Comparison of ENCODE assay signal across 20 cellular contexts in genomic region chr3:171416666-171417065, GRCh38. TPM values are rescaled to one million over a fixed set of nuclear protein-coding genes. Genes with fewer than 3 reads are reported as not detected.
DNase-seq lines count a peak whose midpoint lies in the region; ATAC-seq, FAIRE-seq and TF ChIP-seq lines count a peak whose summit lies in the region.
"Had no signal": no experiment of that assay in that cellular context is flagged by ENCODE, and none has a peak within 500 bp of the region (broad histone marks: within the 10 kb centered on the region; RNA-seq: fewer than 3 reads in every experiment).

No MANE protein-coding gene starts in this region.

- H3F3A ChIP-seq in smooth muscle cell (ENCODE audit: low read depth), result no peaks in the 10 kb centered on the region

- H3K36me3 ChIP-seq in left ventricle myocardium inferior (no peaks in the 10 kb centered on the region), heart left ventricle (no peaks in the 10 kb centered on the region), K562 (ENCODE audit: control insufficient read depth, insufficient read depth, low read length) (no peaks in the 10 kb centered on the region), smooth muscle cell (ENCODE audit: low read depth) (no peaks in the 10 kb centered on the region)
- H3K36me3 ChIP-seq: BLaER1 treated with 17β-estradiol and CSF1 and Interleukin-3, amounts not matched to agents 10 nM and 100 nM had no signal

- H3K9me3 Mint-ChIP-seq in T-cell, result no peaks in the 10 kb centered on the region
- H3K9me3 Mint-ChIP-seq: CD8-positive, alpha-beta T cell; GM23338 had no signal

- ATAC-seq in heart left ventricle, result no peak
- ATAC-seq in SK-N-SH treated with all-trans-retinoic acid at 6 μM for 48 hours, result peak; percentile 23; the same call in 2 of the 3 replicates
- no peak for ATAC-seq in K562
- ATAC-seq in T-cell (replicated peaks in 1 of 4), result no peak
- ATAC-seq in GM19351 (IDR thresholded peaks at IDR 0.05; ENCODE audit: unreplicated experiment), result no peak
- ATAC-seq: CD8-positive, alpha-beta T cell; GM23338 had no signal

- H3K4me1 Mint-ChIP-seq in T-cell, result peaks cover 78 to 94% (median 78%) of the 10 kb centered on the region in 3 donors
- H3K4me1 Mint-ChIP-seq: B cell had no signal

- no peak for TF ChIP-seq CTCF in left ventricle myocardium inferior (IDR thresholded peaks at IDR 0.05; ENCODE audit: borderline replicate concordance)
- TF ChIP-seq CTCF in heart left ventricle (IDR thresholded peaks at IDR 0.05), result no peak
- TF ChIP-seq CTCF in K562 (IDR thresholded peaks at IDR 0.05 in 2 of 3, conservative IDR thresholded peaks at IDR 0.05 in 1 of 3; ENCODE audit: insufficient read depth in 2 of 3, low read depth in 1 of 3, low read length in 3 of 3), result no peak
- no peak for TF ChIP-seq CTCF in smooth muscle cell (IDR thresholded peaks at IDR 0.05; ENCODE audit: borderline replicate concordance, insufficient read depth, poor library complexity, severe bottlenecking)

- 79 to 86% (median 82%) methylated on average over 2 of the region's 2 CpGs for WGBS in heart left ventricle, 4 donors
- WGBS in K562 (ENCODE audit: insufficient coverage, low coverage, missing lambda C conversion rate), result 53% methylated on average over 2 of the region's 2 CpGs
- WGBS in smooth muscle cell (ENCODE audit: low lambda C conversion rate), result 85% methylated on average over 2 of the region's 2 CpGs

- TF ChIP-seq EP300 in K562 (IDR thresholded peaks at IDR 0.05; ENCODE audit: low read length), result no peak

- DNase-seq in left ventricle myocardium inferior (no peak), heart left ventricle (no peak), K562 (ENCODE audit: extremely low read depth in 1 of 4, low spot score in 3 of 4) (no peak), smooth muscle cell (lab: John Stamatoyannopoulos, UW; ENCODE audit: unreplicated experiment) (no peak), T-cell (no peak), erythroblast (lab: John Stamatoyannopoulos, UW) (no peak)
- DNase-seq: 8988T; Caco-2; CD8-positive, alpha-beta T cell; DMS153; DMS79; GDM1 had no signal

- peaks cover 15% of the 10 kb centered on the region for H3K36me3 Mint-ChIP-seq in T-cell

- no peaks in the 10 kb centered on the region for H3K27me3 ChIP-seq in left ventricle myocardium inferior (ENCODE audit: low read depth)
- H3K27me3 ChIP-seq in heart left ventricle, result no peaks in the 10 kb centered on the region
- no peaks in the 10 kb centered on the region for H3K27me3 ChIP-seq in K562 (ENCODE audit: control insufficient read depth in 2 of 2, insufficient read depth in 2 of 2, low read length in 2 of 2)
- H3K27me3 ChIP-seq in smooth muscle cell (ENCODE audit: low read depth), result no peaks in the 10 kb centered on the region
- H3K27me3 ChIP-seq: BLaER1 treated with 17β-estradiol and CSF1 and Interleukin-3, amounts not matched to agents 10 nM and 100 nM had no signal

- no peak for FAIRE-seq in K562 (lab: Jason Lieb, UNC)
- FAIRE-seq: GM12892, H54 had no signal

- H3K9me3 ChIP-seq in left ventricle myocardium inferior (replicated peaks) (no peaks in the 10 kb centered on the region), heart left ventricle (no peaks in the 10 kb centered on the region), K562 (replicated peaks; ENCODE audit: control insufficient read depth, insufficient read depth, low read depth, low read length) (no peaks in the 10 kb centered on the region), smooth muscle cell (replicated peaks; ENCODE audit: low read depth) (no peaks in the 10 kb centered on the region)
- H3K9me3 ChIP-seq: BLaER1 treated with 17β-estradiol and CSF1 and Interleukin-3, amounts not matched to agents 10 nM and 100 nM; Caco-2 had no signal

- H3K4me3 ChIP-seq in left ventricle myocardium inferior (no peak overlapping the region), heart left ventricle (no peak overlapping the region), K562 (no peak overlapping the region), smooth muscle cell (no peak overlapping the region)
- H3K4me3 ChIP-seq: BLaER1 treated with 17β-estradiol and CSF1 and Interleukin-3, amounts not matched to agents 10 nM and 100 nM; GM23338 had no signal

- H3K79me2 ChIP-seq in K562 (ENCODE audit: control insufficient read depth, insufficient read depth, low read length) (peaks cover 49% of the 10 kb centered on the region), smooth muscle cell (ENCODE audit: low read depth) (peaks cover 18% of the 10 kb centered on the region)

- TF ChIP-seq POLR2A in heart left ventricle (IDR thresholded peaks at IDR 0.05), result no peak
- no peak for TF ChIP-seq POLR2A in K562 (conservative IDR thresholded peaks at IDR 0.05)
- no peak for TF ChIP-seq POLR2A in erythroblast (IDR thresholded peaks at IDR 0.05; ENCODE audit: low read length)

- POLR2A ChIA-PET in K562 (lab: Yijun Ruan, JAX), result interaction anchor here (1.1 to 2.2 kb wide), 2 partner anchors 14 to 21 kb away, joined by 3 to 7 read pairs; no protein-coding TSS in a partner anchor
- POLR2A ChIA-PET in T-cell (lab: Charles Lee), result interaction anchor here in 1 of 2 donors (0.6 kb wide), 1 partner anchor 1101 kb away, joined by 3 read pairs; no protein-coding TSS in a partner anchor

- CTCF ChIA-PET in K562 (lab: Yijun Ruan, JAX; ENCODE audit: low intra/inter-chr PET ratio) (no interaction called here), T-cell (lab: Charles Lee) (no interaction called here)

- no peak for TF ChIP-seq RAD21 in K562 (CRISPR knock-in tag; conservative IDR thresholded peaks at IDR 0.05 in 1 of 2, IDR thresholded peaks at IDR 0.05 in 1 of 2)

- intact Hi-C loops in left ventricle myocardium inferior (cut with micrococcal nuclease) (no loop called here), heart left ventricle (cut with DNase I) (loop anchor here in 3 of 10 donors (5.0 kb wide), 2 partner anchors 36 to 41 kb away; no protein-coding TSS in a partner anchor), K562 (cut with micrococcal nuclease) (no loop called here)

- peaks cover 14% of the 10 kb centered on the region for H4K20me1 ChIP-seq in K562 (replicated peaks; ENCODE audit: control insufficient read depth, insufficient read depth, low read length)
- peaks cover 16% of the 10 kb centered on the region for H4K20me1 ChIP-seq in smooth muscle cell (ENCODE audit: low read depth)
- H4K20me1 ChIP-seq: BLaER1 treated with 17β-estradiol and CSF1 and Interleukin-3, amounts not matched to agents 10 nM and 100 nM had no signal

- BruUV-seq in K562 (replicated peaks; lab: Mats Ljungman, UMichigan), result no TSS peak

- no peak overlapping the region for H3K4me3 Mint-ChIP-seq in T-cell
- H3K4me3 Mint-ChIP-seq: B cell; CD8-positive, alpha-beta T cell; GM23338 had no signal

- H2AFZ ChIP-seq in K562 (ENCODE audit: low read depth, low read length) (no peak overlapping the region), smooth muscle cell (ENCODE audit: low read depth) (no peak overlapping the region)
- H2AFZ ChIP-seq: GM23338 had no signal

- H3K4me1 ChIP-seq in left ventricle myocardium inferior, result peaks cover 79% of the 10 kb centered on the region
- H3K4me1 ChIP-seq in heart left ventricle, result peaks cover 2 to 58% (median 26%) of the 10 kb centered on the region in 12 donors
- peaks cover 0 to 11% of the 10 kb centered on the region in 2 experiments; a peak in 2 of 5 replicates for H3K4me1 ChIP-seq in K562 (replicated peaks in 1 of 2; ENCODE audit: control insufficient read depth in 2 of 2, insufficient read depth in 2 of 2, low read length in 2 of 2)
- H3K4me1 ChIP-seq in smooth muscle cell (ENCODE audit: low read depth), result no peaks in the 10 kb centered on the region
- H3K4me1 ChIP-seq: BLaER1 treated with 17β-estradiol and CSF1 and Interleukin-3, amounts not matched to agents 10 nM and 100 nM had no signal

- H3K4me2 ChIP-seq in K562 (ENCODE audit: insufficient read depth, low read length) (no peak overlapping the region), smooth muscle cell (no peak overlapping the region)
- H3K4me2 ChIP-seq: BLaER1 treated with 17β-estradiol and CSF1 and Interleukin-3, amounts not matched to agents 10 nM and 100 nM had no signal

- H3K9ac ChIP-seq in K562 (ENCODE audit: insufficient read depth in 1 of 2, low read depth in 2 of 2, low read length in 2 of 2), result no peak overlapping the region
- H3K9ac ChIP-seq in smooth muscle cell (ENCODE audit: low read depth), result no peak overlapping the region
- H3K9ac ChIP-seq: BLaER1 treated with 17β-estradiol and CSF1 and Interleukin-3, amounts not matched to agents 10 nM and 100 nM had no signal

- no peaks in the 10 kb centered on the region for H3K27me3 Mint-ChIP-seq in T-cell
- H3K27me3 Mint-ChIP-seq: B cell had no signal

- H3K9me1 ChIP-seq in K562 (ENCODE audit: control insufficient read depth, insufficient read depth, low read length), result no peaks in the 10 kb centered on the region

- no peak overlapping the region for H3K27ac Mint-ChIP-seq in T-cell
- H3K27ac Mint-ChIP-seq: B cell; CD8-positive, alpha-beta T cell had no signal

- in situ Hi-C loops in K562 (cut with MboI), result no loop called here

- H3K27ac ChIP-seq in left ventricle myocardium inferior (replicated peaks) (peak overlapping the region; percentile 17), heart left ventricle (peak overlapping the region in 2 of 12 donors; percentile 14 to 64), K562 (ENCODE audit: extremely low read depth, low read depth, low read length) (no peak overlapping the region), smooth muscle cell (ENCODE audit: low read depth) (peak overlapping the region; percentile 86)
- H3K27ac ChIP-seq: BLaER1 treated with 17β-estradiol and CSF1 and Interleukin-3, amounts not matched to agents 10 nM and 100 nM; HL-60 had no signal

RNA-seq across cellular contexts. Expression of gene TNIK, which starts 43.5 kb away (rescaled TPM):
- 28.6 TPM for total RNA-seq in left ventricle myocardium inferior
- 10 to 100 TPM; 12.3 to 51.6 (median 32.4) TPM for total RNA-seq in heart left ventricle
- 10 to 100 TPM; 12.5 to 19.2 TPM for polyA plus RNA-seq in heart left ventricle
- total RNA-seq in K562 (2011; cell fraction: chromatin; rRNA removed; ENCODE audit: low replicate concordance), result 52.4 and 113 TPM in 2 replicates
- 18.5 and 29.7 TPM in 2 replicates for total RNA-seq in K562 (2011; cell fraction: nucleolus; rRNA removed)
- 43.6 and 75.6 TPM in 2 replicates for total RNA-seq in K562 (2011; cell fraction: nucleoplasm; rRNA removed)
- total RNA-seq in K562 (2014; rRNA removed), result 24.7 and 27.0 TPM in 2 replicates
- 24.2 and 29.6 TPM in 2 replicates for total RNA-seq in K562 (2014; rRNA removed; fragmentation: Illumina TruSeq; extraction: Trizol)
- 23.5 and 27.3 TPM in 2 replicates for total RNA-seq in K562 (2015; rRNA removed; fragmentation: Illumina TruSeq; extraction: Trizol)
- total RNA-seq in K562 (2021), result 34.2 and 38.8 TPM in 2 replicates
- 23.1 and 29.7 TPM in 2 replicates for polyA plus RNA-seq in K562 (2011; rRNA removed)
- polyA plus RNA-seq in K562 (2011; cell fraction: cytosol; rRNA removed), result 8.2 and 12.3 TPM in 2 replicates
- polyA plus RNA-seq in K562 (2011; cell fraction: nucleus; rRNA removed), result 58.7 and 77.6 TPM in 2 replicates
- 25.2 and 29.4 TPM in 2 replicates for polyA plus RNA-seq in K562 (2012)
- polyA plus RNA-seq in K562 (2014; fragmentation: Illumina TruSeq; extraction: Trizol), result 39.0 and 41.2 TPM in 2 replicates
- polyA plus RNA-seq in K562 (2014; fragmentation: Nextera tagmentation; extraction: Ambion mirVana), result 1 to 10 TPM; 6.6 to 6.8 TPM
- 22.2 and 22.3 TPM in 2 replicates for polyA plus RNA-seq in K562 (2014; rRNA removed)
- 48.4 and 50.0 TPM in 2 replicates for polyA minus RNA-seq in K562 (2011; rRNA and poly(A)+ RNA removed)
- polyA minus RNA-seq in K562 (2011; cell fraction: cytosol; rRNA and poly(A)+ RNA removed), result 15.6 and 16.9 TPM in 2 replicates
- polyA minus RNA-seq in K562 (2011; cell fraction: nucleus; rRNA and poly(A)+ RNA removed), result 39.2 and 45.5 TPM in 2 replicates
- 12.5 and 20.0 TPM in 2 replicates for total RNA-seq in smooth muscle cell
- 10.1 and 10.4 TPM in 2 replicates for polyA plus RNA-seq in smooth muscle cell
- total RNA-seq in T-cell, result 10 to 100 TPM; 52.2 to 81.0 (median 60.9) TPM
